In genomic region chr22:20972933-20973577, GRCh38 we compare ENCODE assay signal across 1 cellular context.
TF ChIP-seq lines count a peak whose summit lies in the region.

No MANE protein-coding gene starts in this region.

TF ChIP-seq in K562, 482 proteins besides CTCF, POLR2A, EP300 and RAD21:
- TF ChIP-seq TCF15 (CRISPR knock-in tag; IDR thresholded peaks at IDR 0.05) (0 out of 2 replicates have a peak, but pooled peaks have one; percentile 9), HMGXB4 (CRISPR knock-in tag; IDR thresholded peaks at IDR 0.05) (peak; percentile 61; the same call in 1 of the 2 replicates), THAP12 (CRISPR knock-in tag; IDR thresholded peaks at IDR 0.05) (0 out of 2 replicates have a peak, but pooled peaks have one; percentile 25), NR4A1 (CRISPR knock-in tag; IDR thresholded peaks at IDR 0.05) (no peak), NR4A1 (tag; IDR thresholded peaks at IDR 0.05) (no peak), GMEB1 (CRISPR knock-in tag; IDR thresholded peaks at IDR 0.05) (no peak), MCM3 (IDR thresholded peaks at IDR 0.05) (peak; percentile 17; the same call in 1 of the 2 replicates), RREB1 (CRISPR knock-in tag; IDR thresholded peaks at IDR 0.05) (0 out of 2 replicates have a peak, but pooled peaks have one; percentile 71), SMAD4 (CRISPR knock-in tag; conservative IDR thresholded peaks at IDR 0.05) (0 out of 2 replicates have a peak, but pooled peaks have one; percentile 19), MCM7 (IDR thresholded peaks at IDR 0.05) (peak in 1 of 2 experiments; percentile 68; a peak in 1 of 4 replicates), CXXC5 (CRISPR knock-in tag; IDR thresholded peaks at IDR 0.05) (0 out of 2 replicates have a peak, but pooled peaks have one; percentile 8), PTTG1 (tag; IDR thresholded peaks at IDR 0.05; ENCODE audit: low read depth) (no peak), NR2C1 (IDR thresholded peaks at IDR 0.05) (no peak), NR2C1 (tag; IDR thresholded peaks at IDR 0.05) (no peak)
